In the genomic region with DNA sequence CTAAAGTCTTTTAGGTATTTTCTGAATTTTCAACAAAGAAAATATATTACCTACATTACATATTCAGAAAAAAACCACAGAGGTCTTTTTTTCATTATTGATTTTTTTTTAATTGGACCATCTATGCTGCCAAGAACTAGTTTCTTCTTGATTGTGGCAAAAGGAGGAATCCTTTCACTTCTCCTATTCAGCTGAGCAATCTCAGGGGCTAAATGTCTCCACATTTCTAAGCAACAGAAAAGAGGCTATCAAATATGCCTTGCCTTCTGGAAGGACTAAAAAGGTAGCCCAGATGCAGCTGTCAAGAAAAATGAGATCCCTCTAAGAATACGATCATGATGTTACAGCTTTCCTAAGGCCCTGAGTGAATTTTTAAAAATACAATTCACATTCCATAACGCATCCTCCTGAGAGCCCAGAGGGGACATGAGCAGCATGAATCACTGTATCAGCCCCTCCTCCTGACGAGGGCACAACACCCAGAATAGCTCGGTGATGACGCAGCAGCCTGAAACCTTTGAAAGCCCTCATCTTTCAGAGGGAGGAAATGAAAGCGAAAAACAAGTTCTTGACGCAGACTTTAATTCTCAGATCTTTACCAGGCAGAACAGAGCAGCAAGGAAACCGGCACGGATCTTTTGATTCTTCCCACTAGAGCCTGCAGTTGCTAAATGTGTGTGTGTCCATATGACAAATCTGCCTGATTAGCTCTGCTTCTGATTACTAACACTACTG, we compare ENCODE assay signal across 8 cellular contexts. TPM values are rescaled to one million over a fixed set of nuclear protein-coding genes. Genes with fewer than 3 reads are reported as not detected.
DNase-seq lines count a peak whose midpoint lies in the region; ATAC-seq and TF ChIP-seq lines count a peak whose summit lies in the region.

No MANE protein-coding gene starts in this region.

- H3K9me3 Mint-ChIP-seq in CD4-positive, CD25-positive, alpha-beta regulatory T cell: no peaks in the 10 kb centered on the region
- no peaks in the 10 kb centered on the region for H3K9me3 Mint-ChIP-seq in progenitor cell of endocrine pancreas (ENCODE audit: low read depth)

- TF ChIP-seq CTCF in progenitor cell of endocrine pancreas (IDR thresholded peaks at IDR 0.05; ENCODE audit: unreplicated experiment) (no peak), upper lobe of left lung (IDR thresholded peaks at IDR 0.05) (no peak)

- peak overlapping the region; percentile 87 for H3K4me3 ChIP-seq in CD4-positive, CD25-positive, alpha-beta regulatory T cell (ENCODE audit: low read depth, low read length)
- peak overlapping the region in 3 of 4 donors; percentile 26 to 47 (median 38) for H3K4me3 ChIP-seq in upper lobe of left lung

- 3 to 5% methylated on average over 9 of the region's 9 CpGs for WGBS in upper lobe of left lung, 2 donors

- TF ChIP-seq POLR2A in upper lobe of left lung (IDR thresholded peaks at IDR 0.05): peak in 2 of 4 donors; percentile 28 to 71

- peak overlapping the region; percentile 97 for H3K27ac ChIP-seq in CD4-positive, CD25-positive, alpha-beta regulatory T cell (ENCODE audit: insufficient read depth, low read length, poor library complexity, severe bottlenecking)
- H3K27ac ChIP-seq in upper lobe of left lung: peak overlapping the region; percentile 84 to 90 (median 88)

- peak in 1 of 4 donors; percentile 86 for TF ChIP-seq EP300 in upper lobe of left lung (IDR thresholded peaks at IDR 0.05)

- H3K4me1 ChIP-seq in CD4-positive, CD25-positive, alpha-beta regulatory T cell (ENCODE audit: control insufficient read depth, insufficient read depth, low read length, poor library complexity, severe bottlenecking): peaks cover 18% of the 10 kb centered on the region
- H3K4me1 ChIP-seq in upper lobe of left lung: peaks cover 11 to 20% (median 16%) of the 10 kb centered on the region in 4 donors

- peaks cover 27% of the 10 kb centered on the region for H3K36me3 Mint-ChIP-seq in CD4-positive, CD25-positive, alpha-beta regulatory T cell
- H3K36me3 Mint-ChIP-seq in progenitor cell of endocrine pancreas (ENCODE audit: insufficient read depth): peaks cover 7% of the 10 kb centered on the region

- peaks cover 14% of the 10 kb centered on the region for H3K36me3 ChIP-seq in CD4-positive, CD25-positive, alpha-beta regulatory T cell (ENCODE audit: control insufficient read depth, insufficient read depth, low read length)
- peaks cover 0 to 12% (median 0%) of the 10 kb centered on the region in 4 donors for H3K36me3 ChIP-seq in upper lobe of left lung

- no peaks in the 10 kb centered on the region for H3K27me3 Mint-ChIP-seq in CD4-positive, CD25-positive, alpha-beta regulatory T cell
- no peaks in the 10 kb centered on the region for H3K27me3 Mint-ChIP-seq in progenitor cell of endocrine pancreas

- no peaks in the 10 kb centered on the region for H3K27me3 ChIP-seq in CD4-positive, CD25-positive, alpha-beta regulatory T cell (ENCODE audit: control insufficient read depth, insufficient read depth, low read length)
- H3K27me3 ChIP-seq in upper lobe of left lung: no peaks in the 10 kb centered on the region

- H3K27ac Mint-ChIP-seq in CD4-positive, CD25-positive, alpha-beta regulatory T cell: peak overlapping the region; percentile 97 to 99 (median 98)
- peak overlapping the region; percentile 13 for H3K27ac Mint-ChIP-seq in progenitor cell of endocrine pancreas

- peaks cover 17 to 31% (median 18%) of the 10 kb centered on the region in 4 donors for H3K4me1 Mint-ChIP-seq in CD4-positive, CD25-positive, alpha-beta regulatory T cell
- no peaks in the 10 kb centered on the region for H3K4me1 Mint-ChIP-seq in progenitor cell of endocrine pancreas (ENCODE audit: low read depth)

- no peaks in the 10 kb centered on the region for H3K9me3 ChIP-seq in CD4-positive, CD25-positive, alpha-beta regulatory T cell (ENCODE audit: control insufficient read depth in 2 of 2, low read length in 2 of 2)
- H3K9me3 ChIP-seq in upper lobe of left lung: no peaks in the 10 kb centered on the region

- H3K4me3 Mint-ChIP-seq in CD4-positive, CD25-positive, alpha-beta regulatory T cell: peak overlapping the region; percentile 84 to 93 (median 89)
- no peak overlapping the region for H3K4me3 Mint-ChIP-seq in progenitor cell of endocrine pancreas (ENCODE audit: low read depth)

- ATAC-seq in CD4-positive, CD25-positive, alpha-beta regulatory T cell (ENCODE audit: low read depth in 2 of 2): peak; percentile 98 to 99
- ATAC-seq in GM21381 (IDR thresholded peaks at IDR 0.05; ENCODE audit: unreplicated experiment): peak; percentile 86
- ATAC-seq in left cardiac atrium: peak; percentile 98 to 99
- ATAC-seq in upper lobe of left lung (ENCODE audit: low FRiP score in 2 of 2): peak; percentile 97 to 100

- intact Hi-C loops in left cardiac atrium (cut with DNase I): loop anchor here in 1 of 2 donors (2.0 kb wide), 1 partner anchor 37 kb away; the partner anchor contains the start of gene FYTTD1

- peak; percentile 84 to 95 (median 90) for DNase-seq in CD4-positive, CD25-positive, alpha-beta regulatory T cell
- DNase-seq in HT-29 (ENCODE audit: low spot score) (peak; percentile 87), SW480 (ENCODE audit: low spot score) (peak; percentile 96), amniotic epithelial cell (ENCODE audit: low read depth) (peak; percentile 97), left cardiac atrium (peak; percentile 92), progenitor cell of endocrine pancreas (ENCODE audit: low spot score, unreplicated experiment) (no peak), upper lobe of left lung (peak in 1 of 2 donors; percentile 93)

RNA-seq across cellular contexts. Expression of gene RUBCN, which starts 24.6 kb away (rescaled TPM):
- total RNA-seq in CD4-positive, CD25-positive, alpha-beta regulatory T cell: 58.5 TPM
- 10 to 100 TPM; 17.5 to 28.2 (median 19.5) TPM for polyA plus RNA-seq in CD4-positive, CD25-positive, alpha-beta regulatory T cell
- 14.9 and 16.1 TPM in 2 replicates for total RNA-seq in HT-29 (2014; rRNA removed; shearing (Covaris generic))
- total RNA-seq in left cardiac atrium: 10 to 100 TPM; 14.0 to 22.7 TPM
- total RNA-seq in progenitor cell of endocrine pancreas: 29.0 and 30.4 TPM in 2 replicates
- total RNA-seq in upper lobe of left lung: 100 to 1,000 TPM in 1 of 6 donors, 10 to 100 TPM in 5; 34.8 to 103 (median 51.2) TPM

RNA-seq across cellular contexts. Expression of gene FYTTD1, which starts 37.5 kb away (rescaled TPM):
- 42.2 TPM for total RNA-seq in CD4-positive, CD25-positive, alpha-beta regulatory T cell
- polyA plus RNA-seq in CD4-positive, CD25-positive, alpha-beta regulatory T cell: 10 to 100 TPM; 75.5 to 91.0 (median 85.8) TPM
- total RNA-seq in HT-29 (2014; rRNA removed; shearing (Covaris generic)): 29.2 and 41.6 TPM in 2 replicates
- total RNA-seq in left cardiac atrium: 10 to 100 TPM; 51.5 to 74.9 TPM
- 42.3 and 50.8 TPM in 2 replicates for total RNA-seq in progenitor cell of endocrine pancreas
- 10 to 100 TPM; 25.5 to 50.0 (median 37.5) TPM for total RNA-seq in upper lobe of left lung
